In the genomic region with DNA sequence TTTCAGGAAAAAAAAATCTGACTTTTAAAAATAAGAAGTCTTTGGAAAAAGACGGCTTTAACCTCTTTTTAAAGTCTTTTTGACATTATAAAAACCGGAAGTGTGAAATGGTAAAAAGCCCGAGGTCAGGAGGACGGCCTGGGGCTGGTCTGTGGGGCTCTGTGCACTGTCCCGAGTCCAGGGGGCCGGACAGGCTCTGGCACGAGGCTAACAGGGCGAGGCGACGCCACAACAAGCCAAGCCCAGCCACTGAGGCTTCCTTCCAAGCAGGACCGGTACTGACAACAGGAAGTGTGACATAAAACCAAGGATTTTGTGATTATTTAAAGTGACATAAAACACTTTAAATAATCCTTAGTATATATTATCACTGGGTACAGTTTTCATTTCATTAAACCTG, we compare ENCODE assay signal across 3 cellular contexts.
A peak's percentile ranks its signal among the peaks of the same experiment; 100 is the strongest.
TF ChIP-seq lines count a peak whose summit lies in the region.

No MANE protein-coding gene starts in this region.

TF ChIP-seq in liver, 16 proteins besides CTCF, POLR2A, EP300 and RAD21:
- no peak for TF ChIP-seq JUND (IDR thresholded peaks at IDR 0.05)
- peak; percentile 67 for TF ChIP-seq NR2F2 (IDR thresholded peaks at IDR 0.05)
- no peak for TF ChIP-seq EGR1 (IDR thresholded peaks at IDR 0.05; ENCODE audit: low read depth in 2 of 2)
- TF ChIP-seq HNF4A (conservative IDR thresholded peaks at IDR 0.05), result peak in 1 of 2 donors; percentile 25
- peak in 1 of 2 donors; percentile 12 for TF ChIP-seq RXRA (IDR thresholded peaks at IDR 0.05)
- no peak for TF ChIP-seq HNF4G (IDR thresholded peaks at IDR 0.05)
- no peak for TF ChIP-seq FOXA1 (IDR thresholded peaks at IDR 0.05)

TF ChIP-seq in HepG2, 621 proteins besides CTCF, POLR2A, EP300 and RAD21:
- TF ChIP-seq SALL2 (CRISPR knock-in tag; IDR thresholded peaks at IDR 0.05), result no peak
- no peak for TF ChIP-seq ZNF33A (CRISPR knock-in tag; IDR thresholded peaks at IDR 0.05; ENCODE audit: borderline replicate concordance)
- TF ChIP-seq THRA (CRISPR knock-in tag; IDR thresholded peaks at IDR 0.05; ENCODE audit: borderline replicate concordance), result no peak
- no peak for TF ChIP-seq ZNF816 (CRISPR knock-in tag; IDR thresholded peaks at IDR 0.05; ENCODE audit: borderline replicate concordance)
- TF ChIP-seq KLF11 (CRISPR knock-in tag; IDR thresholded peaks at IDR 0.05), result no peak
- TF ChIP-seq ZNF234 (CRISPR knock-in tag; conservative IDR thresholded peaks at IDR 0.05), result no peak
TF ChIP-seq in HepG2: peak in this region for 0.

TF ChIP-seq in endothelial cell of umbilical vein, 7 proteins besides CTCF, POLR2A, EP300 and RAD21:
- TF ChIP-seq MAX (IDR thresholded peaks at IDR 0.05; ENCODE audit: insufficient read depth, insufficient read length), result peak; percentile 28
- no peak for TF ChIP-seq EZH2 (IDR thresholded peaks at IDR 0.05; ENCODE audit: borderline replicate concordance, low read depth, low read length, severe bottlenecking)
- TF ChIP-seq POLR2AphosphoS5 (IDR thresholded peaks at IDR 0.05; ENCODE audit: insufficient read depth, low read depth, low read length), result no peak
TF ChIP-seq in endothelial cell of umbilical vein: peak in this region for 1.
